Comparison of ENCODE assay signal across 16 cellular contexts in genomic region chr2:180905002-180905401, GRCh38.
DNase-seq lines count a peak whose midpoint lies in the region; ATAC-seq lines count a peak whose summit lies in the region.
"Had no signal": no experiment of that assay in that cellular context is flagged by ENCODE, and none has a peak within 500 bp of the region (broad histone marks: within the 10 kb centered on the region; RNA-seq: fewer than 3 reads in every experiment).

No MANE protein-coding gene starts in this region.

- DNase-seq in NCI-H1105 treated with DMSO at 0.1 percent for 48 hours (lab: John Stamatoyannopoulos, UW) (peak; percentile 22), NCI-H1105 (lab: John Stamatoyannopoulos, UW) (no peak), NCI-H2029 (lab: John Stamatoyannopoulos, UW) (peak; percentile 38), SHP77 (lab: John Stamatoyannopoulos, UW) (peak; percentile 94), myocyte (ENCODE audit: low read depth) (peak; percentile 64), DMS79 (lab: John Stamatoyannopoulos, UW) (no peak)
- DNase-seq in activated CD4-positive, CD25-positive, alpha-beta regulatory T cell (lab: John Stamatoyannopoulos, UW): no peak
- DNase-seq: activated CD4-positive, alpha-beta T cell treated with anti-CD3 and anti-CD28 coated beads, Interleukin-2, amount 50 U/mL, for 4 hours; activated T-cell treated with anti-CD3 and anti-CD28 coated beads, Interleukin-2, amount 50 U/mL, for 48 hours; erythroblast; GM23248; NCI-H187; occipital lobe; tibial artery had no signal

- no peak for ATAC-seq in GM21717 (IDR thresholded peaks at IDR 0.05; ENCODE audit: unreplicated experiment)
- ATAC-seq: SK-N-SH treated with all-trans-retinoic acid at 6 μM for 48 hours had no signal

Comparison
In these comparisons a context has a peak if more than half of its experiments do, and no peak if none do; other contexts are left out.
1. DNase-seq: peak in NCI-H1105 treated with DMSO at 0.1 percent for 48 hours (single experiment), NCI-H2029 (single experiment), SHP77 (2 of 2) and myocyte (single experiment); none in NCI-H1105 (single experiment), activated CD4-positive, CD25-positive, alpha-beta regulatory T cell (0 of 4) and DMS79 (single experiment).